In the genomic region with DNA sequence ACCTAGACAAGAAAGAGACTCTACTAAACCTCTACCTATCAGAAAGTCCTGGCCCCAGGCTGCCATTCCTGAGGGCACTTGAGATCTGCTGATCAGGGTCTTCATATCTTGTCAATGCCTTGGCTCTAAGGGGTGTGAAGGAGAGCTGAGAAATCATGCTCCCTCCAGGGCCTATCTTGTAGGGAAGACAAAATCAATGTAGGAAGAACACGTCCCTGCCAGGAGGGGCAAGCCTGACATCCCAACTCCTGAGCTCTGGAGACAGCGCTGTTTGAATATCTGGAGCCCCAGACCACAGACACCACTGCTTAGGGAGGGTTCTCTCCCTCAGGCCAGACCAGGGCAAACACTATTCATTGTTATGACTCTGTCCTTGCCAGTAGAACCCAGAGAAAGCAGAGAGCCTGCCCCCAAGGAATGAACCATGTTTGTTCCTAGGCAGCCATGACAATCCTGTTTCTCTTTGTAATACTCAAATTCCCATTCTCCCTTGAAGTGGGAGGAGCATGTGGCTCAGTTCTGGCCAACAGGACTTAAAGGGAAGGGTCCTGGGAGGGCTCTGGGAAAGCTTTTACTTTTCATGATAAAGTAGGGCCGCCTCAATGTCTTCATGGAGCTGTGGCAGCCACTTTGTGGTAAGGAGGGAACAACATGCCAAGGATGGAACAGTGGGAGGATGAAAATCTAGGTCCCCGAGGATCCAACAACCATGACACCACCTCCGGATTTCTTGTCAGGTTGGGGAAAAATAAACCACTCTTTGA, we compare ENCODE assay signal across 14 cellular contexts. TPM values are rescaled to one million over a fixed set of nuclear protein-coding genes. Genes with fewer than 3 reads are reported as not detected.
DNase-seq lines count a peak whose midpoint lies in the region; ATAC-seq and TF ChIP-seq lines count a peak whose summit lies in the region.
"Had no signal": no experiment of that assay in that cellular context is flagged by ENCODE, and none has a peak within 500 bp of the region (broad histone marks: within the 10 kb centered on the region; RNA-seq: fewer than 3 reads in every experiment).

No MANE protein-coding gene starts in this region.

- H4K8ac ChIP-seq in mesenchymal stem cell (ENCODE audit: low read length): no peak overlapping the region

- H3K27ac ChIP-seq in BLaER1 (no peak overlapping the region), mesenchymal stem cell (ENCODE audit: low read length, poor library complexity, severe bottlenecking) (no peak overlapping the region)
- no peak overlapping the region for H3K27ac ChIP-seq in CD4-positive, alpha-beta memory T cell (ENCODE audit: low read depth, low read length)
- H3K27ac ChIP-seq: C4-2B, esophagus muscularis mucosa, thoracic aorta had no signal

- no peak overlapping the region for H4K91ac ChIP-seq in mesenchymal stem cell (ENCODE audit: low read length)

- no peak overlapping the region for H2BK15ac ChIP-seq in mesenchymal stem cell (ENCODE audit: low read depth, poor library complexity, severe bottlenecking)

- no peak for TF ChIP-seq CTCF in WTC11 (IDR thresholded peaks at IDR 0.05)
- TF ChIP-seq CTCF in GM13976 (IDR thresholded peaks at IDR 0.05; ENCODE audit: borderline replicate concordance, control extremely low read depth, extremely low read depth, insufficient read depth, missing control alignments): no peak

- no peaks in the 10 kb centered on the region for H3K36me3 ChIP-seq in BLaER1
- no peaks in the 10 kb centered on the region for H3K36me3 ChIP-seq in CD4-positive, alpha-beta memory T cell (ENCODE audit: insufficient read depth, low read length)
- H3K36me3 ChIP-seq in mesenchymal stem cell (ENCODE audit: control insufficient read depth in 1 of 2, insufficient read depth in 2 of 2, low read depth in 1 of 2, low read length in 2 of 2): peaks cover 0 to 32% of the 10 kb centered on the region in 2 experiments
- H3K36me3 ChIP-seq: thoracic aorta had no signal

- H2AK5ac ChIP-seq in mesenchymal stem cell (ENCODE audit: low read length, severe bottlenecking): peak overlapping the region; percentile 30

- no peaks in the 10 kb centered on the region for H3K9me3 ChIP-seq in BLaER1
- no peaks in the 10 kb centered on the region for H3K9me3 ChIP-seq in CD4-positive, alpha-beta memory T cell (ENCODE audit: control insufficient read depth in 1 of 2, low read length in 2 of 2)
- H3K9me3 ChIP-seq in mesenchymal stem cell (ENCODE audit: control insufficient read depth, low read length): no peaks in the 10 kb centered on the region
- H3K9me3 ChIP-seq: esophagus muscularis mucosa, thoracic aorta had no signal

- H3K27ac Mint-ChIP-seq in CD4-positive, alpha-beta memory T cell: peak overlapping the region in 5 of 7 donors; percentile 8 to 98 (median 41)
- H3K27ac Mint-ChIP-seq in WTC11: peak overlapping the region; percentile 72

- peaks cover 31% of the 10 kb centered on the region for H4K20me1 ChIP-seq in BLaER1

- no peak overlapping the region for H2BK120ac ChIP-seq in mesenchymal stem cell (ENCODE audit: low read depth, low read length)

- in situ Hi-C loops in GM13976 (cut with MboI; ENCODE audit: low sequenced_read_pairs, unreplicated experiment): no loop called here

- H3K4me2 ChIP-seq in BLaER1 (peak overlapping the region; percentile 59), mesenchymal stem cell (ENCODE audit: low read length, poor library complexity, severe bottlenecking) (no peak overlapping the region)

- H3K36me3 Mint-ChIP-seq in CD4-positive, alpha-beta memory T cell: peaks cover 0 to 16% of the 10 kb centered on the region in 2 donors
- H3K36me3 Mint-ChIP-seq in WTC11: peaks cover 2% of the 10 kb centered on the region

- peaks cover 4% of the 10 kb centered on the region; the same call in 1 of the 2 replicates for H3K27me3 ChIP-seq in BLaER1
- H3K27me3 ChIP-seq in CD4-positive, alpha-beta memory T cell (ENCODE audit: insufficient read depth, low read length): no peaks in the 10 kb centered on the region
- no peaks in the 10 kb centered on the region for H3K27me3 ChIP-seq in mesenchymal stem cell (ENCODE audit: control insufficient read depth in 1 of 2, insufficient read depth in 1 of 2, low read length in 2 of 2)
- H3K27me3 ChIP-seq: esophagus muscularis mucosa had no signal

- peak; percentile 6; the same call in 1 of the 2 replicates for ATAC-seq in WTC11
- ATAC-seq: left colon had no signal

- no peak overlapping the region for H3K23ac ChIP-seq in mesenchymal stem cell (ENCODE audit: low read length in 2 of 2)

- H3K4ac ChIP-seq in mesenchymal stem cell (ENCODE audit: low read depth in 1 of 2, low read length in 2 of 2): no peak overlapping the region

- peaks cover 0 to 3% (median 0%) of the 10 kb centered on the region in 8 donors for H3K9me3 Mint-ChIP-seq in CD4-positive, alpha-beta memory T cell
- H3K9me3 Mint-ChIP-seq in WTC11: no peaks in the 10 kb centered on the region; the same call in 1 of the 2 replicates

- POLR2A ChIA-PET in CD4-positive, alpha-beta memory T cell (lab: Charles Lee; ENCODE audit: partially characterized antibody): interaction anchor here (1.1 to 1.5 kb wide), 4 partner anchors 11 to 108 kb away, joined by 3 to 8 read pairs (median 3); no protein-coding TSS in a partner anchor
- POLR2A ChIA-PET in WTC11 (lab: Charles Lee): interaction anchor here (0.6 kb wide), 1 partner anchor 11 kb away, joined by 3 read pairs; no protein-coding TSS in a partner anchor

- peaks cover 28 to 40% (median 30%) of the 10 kb centered on the region in 4 donors for H3K4me1 Mint-ChIP-seq in CD4-positive, alpha-beta memory T cell
- H3K4me1 Mint-ChIP-seq in WTC11: peaks cover 25% of the 10 kb centered on the region

- DNase-seq in CD4-positive, alpha-beta memory T cell: no peak
- DNase-seq in WTC11 (ENCODE audit: low spot score): no peak
- DNase-seq in mesenchymal stem cell: no peak
- DNase-seq in activated CD8-positive, alpha-beta memory T cell treated with anti-CD3 and anti-CD28 coated beads for 24 hours: no peak
- no peak for DNase-seq in GM13976 (ENCODE audit: low spot score)
- no peak for DNase-seq in UCSD-AML1 (lab: John Stamatoyannopoulos, UW; ENCODE audit: unreplicated experiment)
- DNase-seq: activated CD8-positive, alpha-beta memory T cell treated with anti-CD3 and anti-CD28 coated beads, Interleukin-2, amount 50 U/mL, for 48 hours; left colon; MV-4-11; Right ventricle myocardium superior had no signal

- WGBS in mesenchymal stem cell: 71% methylated on average over 4 of the region's 5 CpGs

- H3K14ac ChIP-seq in mesenchymal stem cell (ENCODE audit: low read length in 2 of 2): no peak overlapping the region

- H3K4me3 ChIP-seq in BLaER1 (no peak overlapping the region), mesenchymal stem cell (ENCODE audit: insufficient read depth in 1 of 2, low read depth in 1 of 2, low read length in 2 of 2) (no peak overlapping the region)
- no peak overlapping the region for H3K4me3 ChIP-seq in CD4-positive, alpha-beta memory T cell (ENCODE audit: low read length in 2 of 2)
- H3K4me3 ChIP-seq: esophagus muscularis mucosa, thoracic aorta had no signal

- no peaks in the 10 kb centered on the region for H3K79me1 ChIP-seq in mesenchymal stem cell (replicated peaks; ENCODE audit: low read length, poor library complexity, severe bottlenecking)

- H2BK12ac ChIP-seq in mesenchymal stem cell (ENCODE audit: low read length in 2 of 2): no peak overlapping the region

- peaks cover 0 to 3% of the 10 kb centered on the region in 2 donors for H3K27me3 Mint-ChIP-seq in CD4-positive, alpha-beta memory T cell
- H3K27me3 Mint-ChIP-seq in WTC11 (ENCODE audit: low read depth): no peaks in the 10 kb centered on the region

- H3K4me1 ChIP-seq in BLaER1 (peaks cover 63% of the 10 kb centered on the region), mesenchymal stem cell (ENCODE audit: control insufficient read depth, insufficient read depth, low read depth, low read length) (peaks cover 11% of the 10 kb centered on the region)
- peaks cover 32% of the 10 kb centered on the region for H3K4me1 ChIP-seq in CD4-positive, alpha-beta memory T cell (ENCODE audit: insufficient read depth, low read length)

- no peak overlapping the region for H2AFZ ChIP-seq in mesenchymal stem cell (ENCODE audit: low read depth, low read length)

- H2BK5ac ChIP-seq in mesenchymal stem cell (ENCODE audit: low read depth, low read length, poor library complexity, severe bottlenecking): no peak overlapping the region

- H3K4me3 Mint-ChIP-seq in CD4-positive, alpha-beta memory T cell: peak overlapping the region in 7 of 8 donors; percentile 27 to 74 (median 57)
- H3K4me3 Mint-ChIP-seq in WTC11: peak overlapping the region; percentile 37

- no peak overlapping the region for H3K9ac ChIP-seq in BLaER1
- H3K9ac ChIP-seq in mesenchymal stem cell (ENCODE audit: low read length): no peak overlapping the region

- CTCF ChIA-PET in CD4-positive, alpha-beta memory T cell (lab: Charles Lee; ENCODE audit: partially characterized antibody): interaction anchor here (1.2 to 1.6 kb wide), 2 partner anchors 10 to 58 kb away, joined by 3 to 9 read pairs; no protein-coding TSS in a partner anchor
- CTCF ChIA-PET in WTC11 (lab: Charles Lee): interaction anchor here (0.6 to 2.1 kb wide), 5 partner anchors 57 to 115 kb away, joined by 3 to 6 read pairs (median 4); no protein-coding TSS in a partner anchor

- no peak overlapping the region for H3K18ac ChIP-seq in mesenchymal stem cell (ENCODE audit: low read depth in 1 of 2, low read length in 2 of 2)

- intact Hi-C loops in CD4-positive, alpha-beta memory T cell (cut with micrococcal nuclease): no loop called here

RNA-seq across cellular contexts. Expression of gene FASTKD5, which starts 1.8 kb away (rescaled TPM):
- 10 to 100 TPM; 26.2 to 26.6 TPM for total RNA-seq in CD4-positive, alpha-beta memory T cell
- polyA plus RNA-seq in CD4-positive, alpha-beta memory T cell: 10 to 100 TPM; 18.5 to 22.3 TPM
- total RNA-seq in WTC11 (2021): 19.7 to 22.1 TPM (median 20.2 TPM) in 3 replicates
- polyA plus RNA-seq in mesenchymal stem cell (2013, experiment 1 of 2): 9.6 TPM
- 10.2 TPM for polyA plus RNA-seq in mesenchymal stem cell (2013, experiment 2 of 2)

RNA-seq across cellular contexts. Expression of gene UBOX5, which starts 1.8 kb away (rescaled TPM):
- total RNA-seq in CD4-positive, alpha-beta memory T cell: 10 to 100 TPM; 10.8 to 11.5 TPM
- polyA plus RNA-seq in CD4-positive, alpha-beta memory T cell: 1 to 10 TPM; 3.6 to 8.0 TPM
- 4.4 to 6.9 TPM (median 5.0 TPM) in 3 replicates for total RNA-seq in WTC11 (2021)
- polyA plus RNA-seq in mesenchymal stem cell (2013, experiment 1 of 2): 3.0 TPM
- polyA plus RNA-seq in mesenchymal stem cell (2013, experiment 2 of 2): 2.9 TPM

RNA-seq across cellular contexts. Expression of gene LZTS3, which starts 11.9 kb away (rescaled TPM):
- 1 to 10 TPM; 7.0 to 7.9 TPM for total RNA-seq in CD4-positive, alpha-beta memory T cell
- under 1 TPM; 0.78 to 0.86 TPM for polyA plus RNA-seq in CD4-positive, alpha-beta memory T cell
- 32.6 to 39.4 TPM (median 38.7 TPM) in 3 replicates for total RNA-seq in WTC11 (2021)
- polyA plus RNA-seq in mesenchymal stem cell (2013, experiment 1 of 2): 3.6 TPM
- 3.7 TPM for polyA plus RNA-seq in mesenchymal stem cell (2013, experiment 2 of 2)

RNA-seq across cellular contexts. Expression of gene DDRGK1, which starts 43.0 kb away (rescaled TPM):
- 10 to 100 TPM; 55.6 to 61.0 TPM for total RNA-seq in CD4-positive, alpha-beta memory T cell
- 10 to 100 TPM; 35.2 to 53.6 TPM for polyA plus RNA-seq in CD4-positive, alpha-beta memory T cell
- 46.4 to 60.6 TPM (median 52.7 TPM) in 3 replicates for total RNA-seq in WTC11 (2021)
- 38.3 TPM for polyA plus RNA-seq in mesenchymal stem cell (2013, experiment 1 of 2)
- 39.7 TPM for polyA plus RNA-seq in mesenchymal stem cell (2013, experiment 2 of 2)

RNA-seq across cellular contexts. Expression of gene ITPA, which starts 47.8 kb away (rescaled TPM):
- 10 to 100 TPM; 46.7 to 46.8 TPM for total RNA-seq in CD4-positive, alpha-beta memory T cell
- 10 to 100 TPM; 48.1 to 75.9 TPM for polyA plus RNA-seq in CD4-positive, alpha-beta memory T cell
- 83.4 to 104 TPM (median 88.5 TPM) in 3 replicates for total RNA-seq in WTC11 (2021)
- polyA plus RNA-seq in mesenchymal stem cell (2013, experiment 1 of 2): 61.9 TPM
- polyA plus RNA-seq in mesenchymal stem cell (2013, experiment 2 of 2): 64.3 TPM
